In the genomic region with DNA sequence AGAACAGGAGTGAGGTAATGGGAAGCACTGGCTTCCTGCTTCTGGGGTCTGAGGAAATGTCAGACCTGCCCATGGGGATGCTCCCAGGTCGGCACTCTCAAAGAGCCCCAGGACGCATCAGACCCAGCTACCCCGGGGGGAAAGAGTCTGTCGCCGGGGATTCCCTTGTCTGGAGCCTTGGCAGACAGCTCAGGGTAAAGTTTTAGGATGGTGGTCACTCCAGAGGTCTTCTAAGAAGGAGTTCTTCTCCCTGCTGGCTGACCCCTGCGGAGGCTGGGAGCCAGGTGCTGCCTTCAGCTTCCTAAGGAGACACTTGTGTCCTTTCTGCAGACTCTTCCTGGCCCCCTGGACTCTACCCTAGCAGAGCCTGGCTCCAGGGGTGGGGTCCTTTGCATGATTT, we compare ENCODE assay signal across 21 cellular contexts.
"Had no signal": no experiment of that assay in that cellular context is flagged by ENCODE, and none has a peak within 500 bp of the region (broad histone marks: within the 10 kb centered on the region; RNA-seq: fewer than 3 reads in every experiment).

No MANE protein-coding gene starts in this region.

- H3K4me1 Mint-ChIP-seq: immature natural killer cell had no signal

- H3K4me2 ChIP-seq: hepatocyte had no signal

- H3K27ac ChIP-seq: coronary artery, esophagus muscularis mucosa, foreskin keratinocyte, gastroesophageal sphincter, heart left ventricle, hepatocyte, left lung, lower lobe of right lung had no signal

- H3K4me3 Mint-ChIP-seq: immature natural killer cell, mesothelial cell of epicardium had no signal

- H3K9me3 ChIP-seq: esophagus muscularis mucosa, gastroesophageal sphincter, heart left ventricle, left lung, lower lobe of right lung, mucosa of descending colon had no signal

- H3K9me3 Mint-ChIP-seq: immature natural killer cell, mesothelial cell of epicardium had no signal

- H3K4me3 ChIP-seq: coronary artery, dorsolateral prefrontal cortex, esophagus muscularis mucosa, gastroesophageal sphincter, heart left ventricle, hepatocyte, left lung, lower lobe of right lung, mucosa of descending colon had no signal

- H3K27ac Mint-ChIP-seq: immature natural killer cell, mesothelial cell of epicardium had no signal

- H3K36me3 ChIP-seq: esophagus muscularis mucosa, gastroesophageal sphincter, heart left ventricle, left lung, lower lobe of right lung had no signal

- H3K36me3 Mint-ChIP-seq: immature natural killer cell, mesothelial cell of epicardium had no signal

- DNase-seq: dermis blood vessel endothelial cell; dorsolateral prefrontal cortex; effector CD4-positive, alpha-beta T cell; effector memory CD4-positive, alpha-beta T cell; foreskin keratinocyte; heart left ventricle; hypothalamus; immature natural killer cell; islet precursor cell; kidney; kidney glomerular epithelial cell; left lung; left ventricle myocardium superior; lower lobe of right lung; mesenchymal stem cell; mucosa of descending colon had no signal

- H3K4me1 ChIP-seq: foreskin keratinocyte, heart left ventricle, left lung, lower lobe of right lung had no signal

- H3K27me3 ChIP-seq: dorsolateral prefrontal cortex, esophagus muscularis mucosa, foreskin keratinocyte, gastroesophageal sphincter, heart left ventricle, hepatocyte, left lung had no signal
